Comparison of ENCODE assay signal across 11 cellular contexts in the genomic region with DNA sequence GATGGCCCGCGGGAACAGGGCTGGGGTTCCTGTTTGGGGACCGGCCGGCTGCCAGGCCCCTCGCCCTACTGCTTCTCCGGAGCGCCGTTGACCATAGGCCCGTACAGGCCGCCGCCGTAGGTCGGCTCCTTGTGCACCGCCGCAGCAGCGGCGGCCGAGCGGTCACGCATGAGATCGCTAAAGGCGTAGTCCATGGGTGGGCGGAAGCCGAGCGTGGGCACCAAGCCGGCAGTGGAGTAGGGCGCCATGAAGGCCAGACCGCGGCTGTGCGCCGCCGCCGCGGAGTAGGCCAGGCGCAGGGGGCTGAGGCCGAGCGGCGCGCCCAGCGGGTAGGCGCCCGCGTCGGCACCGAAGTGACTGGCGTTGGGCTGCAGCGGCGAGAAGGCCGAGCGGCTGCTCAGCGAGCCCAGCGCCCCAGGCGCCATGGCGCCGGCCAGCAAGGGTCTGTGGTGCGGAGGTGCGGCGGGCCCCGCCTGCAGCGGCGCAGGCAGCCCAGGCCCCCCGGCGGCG. TPM values are rescaled to one million over a fixed set of nuclear protein-coding genes. Genes with fewer than 3 reads are reported as not detected.
DNase-seq lines count a peak whose midpoint lies in the region; ATAC-seq and TF ChIP-seq lines count a peak whose summit lies in the region.
"Had no signal": no experiment of that assay in that cellular context is flagged by ENCODE, and none has a peak within 500 bp of the region (broad histone marks: within the 10 kb centered on the region; RNA-seq: fewer than 3 reads in every experiment).

No MANE protein-coding gene starts in this region.

- intact Hi-C loops in A673 (cut with micrococcal nuclease; ENCODE audit: unreplicated experiment): no loop called here

- no peak for TF ChIP-seq CTCF in GM13977 (IDR thresholded peaks at IDR 0.05; ENCODE audit: extremely low read depth, insufficient read depth, missing control alignments)
- TF ChIP-seq CTCF in astrocyte of the cerebellum (IDR thresholded peaks at IDR 0.05; ENCODE audit: low read depth, low read length, missing control alignments): no peak
- no peak for TF ChIP-seq CTCF in A673 (conservative IDR thresholded peaks at IDR 0.05; ENCODE audit: low read depth, low read length)

- peaks cover 100% of the 10 kb centered on the region for H3K27me3 ChIP-seq in iPS-20b (ENCODE audit: insufficient read depth, low read length)
- H3K27me3 ChIP-seq in A673 (replicated peaks; ENCODE audit: insufficient read depth, low read depth, low read length, poor library complexity): peaks cover 99% of the 10 kb centered on the region

- no peak overlapping the region for H3K9ac ChIP-seq in iPS-20b (ENCODE audit: low read depth, low read length)

- ATAC-seq in HG03354 (IDR thresholded peaks at IDR 0.05; ENCODE audit: poor library complexity, severe bottlenecking, unreplicated experiment) (no peak), HG03520 (IDR thresholded peaks at IDR 0.05; ENCODE audit: unreplicated experiment) (no peak)

- H3K27ac ChIP-seq in iPS-20b (ENCODE audit: low read length) (no peak overlapping the region), A673 (ENCODE audit: low read depth, low read length, poor library complexity, severe bottlenecking) (no peak overlapping the region)

- DNase-seq in GM13977 (ENCODE audit: low spot score): peak; percentile 54
- DNase-seq in astrocyte of the cerebellum (ENCODE audit: low read depth): no peak
- DNase-seq in skeletal muscle cell (ENCODE audit: low read depth): no peak
- DNase-seq in A673 (ENCODE audit: low spot score): no peak
- no peak for DNase-seq in NK-92 (lab: John Stamatoyannopoulos, UW; ENCODE audit: unreplicated experiment)
- DNase-seq: midbrain, NCI-H446, T-helper 9 cell had no signal

- H3K36me3 ChIP-seq in iPS-20b (ENCODE audit: insufficient read depth, low read depth, low read length) (no peaks in the 10 kb centered on the region), A673 (ENCODE audit: insufficient read depth, low read length, poor library complexity, severe bottlenecking) (no peaks in the 10 kb centered on the region)

- H3K9me3 ChIP-seq in iPS-20b (ENCODE audit: insufficient read depth, low read depth, low read length) (peaks cover 5% of the 10 kb centered on the region; the same call in 1 of the 2 replicates), A673 (ENCODE audit: low read depth, low read length, poor library complexity, severe bottlenecking) (no peaks in the 10 kb centered on the region)

- in situ Hi-C loops in GM13977 (cut with MboI; ENCODE audit: low pct_unique_long_range_greater_than_20kb, low sequenced_read_pairs, unreplicated experiment) (no loop called here), astrocyte of the cerebellum (cut with HindIII; ENCODE audit: low sequenced_read_pairs) (no loop called here)

- no TSS peak for BruUV-seq in A673 (replicated peaks; lab: Mats Ljungman, UMichigan)

- H3K4me3 ChIP-seq in astrocyte of the cerebellum (ENCODE audit: low read depth, low read length): peak overlapping the region; percentile 16
- H3K4me3 ChIP-seq in iPS-20b (ENCODE audit: low read length): peak overlapping the region; percentile 57
- H3K4me3 ChIP-seq in skeletal muscle cell (ENCODE audit: low read depth, low read length): peak overlapping the region; percentile 17
- no peak overlapping the region for H3K4me3 ChIP-seq in A673 (ENCODE audit: low read depth, low read length, poor library complexity, severe bottlenecking)

- POLR2A ChIA-PET in A673 (lab: Charles Lee; ENCODE audit: low non-redundant PET): no interaction called here

- CTCF ChIA-PET in A673 (lab: Charles Lee): no interaction called here

- no peaks in the 10 kb centered on the region; the same call in 1 of the 2 replicates for H3K4me1 ChIP-seq in iPS-20b (ENCODE audit: insufficient read depth, low read length)
- H3K4me1 ChIP-seq in A673 (ENCODE audit: insufficient read depth, low read length, poor library complexity, severe bottlenecking): peaks cover 3% of the 10 kb centered on the region

RNA-seq across cellular contexts. Expression of a gene that starts 4.6 kb away (rescaled TPM):
- 0.28 and 0.37 TPM in 2 replicates for total RNA-seq in A673 (2021)
